In the genomic region with DNA sequence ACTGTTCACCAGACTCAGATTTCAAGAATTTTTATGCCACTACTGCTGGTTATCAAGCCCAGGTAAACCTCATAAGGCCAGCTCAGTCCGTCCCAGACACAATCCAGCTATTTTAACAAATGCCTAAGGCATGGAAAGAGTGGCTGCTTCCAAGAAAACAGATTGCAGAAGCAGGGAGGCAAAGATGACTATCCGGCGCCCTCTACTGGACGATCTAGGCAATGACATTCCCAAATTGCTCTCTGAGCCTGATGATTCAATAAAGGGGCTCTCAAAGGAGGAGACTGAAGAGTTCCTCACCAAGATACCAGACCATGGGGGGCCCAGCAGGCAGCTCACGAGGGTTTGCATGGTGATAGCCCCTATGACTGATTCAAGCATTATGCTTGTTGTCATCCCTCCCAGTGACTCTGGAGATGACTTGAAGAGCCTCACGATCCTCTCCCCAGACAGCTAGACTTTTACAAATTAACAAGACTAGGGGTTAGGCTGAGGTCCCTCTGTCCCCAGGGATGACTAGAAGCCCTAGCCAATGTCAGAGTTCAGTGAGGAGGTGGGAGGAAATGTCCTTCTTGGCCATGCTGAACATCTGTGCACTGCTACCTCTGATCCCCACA, we compare ENCODE assay signal across 8 cellular contexts. TPM values are rescaled to one million over a fixed set of nuclear protein-coding genes. Genes with fewer than 3 reads are reported as not detected.
DNase-seq lines count a peak whose midpoint lies in the region; ATAC-seq and TF ChIP-seq lines count a peak whose summit lies in the region.

No MANE protein-coding gene starts in this region.

- no peak overlapping the region for H3K4ac ChIP-seq in trophoblast cell (ENCODE audit: low read depth, low read length)

- H4K8ac ChIP-seq in trophoblast cell (ENCODE audit: low read depth, low read length), result no peak overlapping the region

- H2BK12ac ChIP-seq in trophoblast cell (ENCODE audit: low read length), result no peak overlapping the region

- H3K18ac ChIP-seq in trophoblast cell (ENCODE audit: low read length), result no peak overlapping the region

- no CpG with 5 or more reads among the region's 6 CpGs for WGBS in trophoblast cell (ENCODE audit: extremely low coverage, insufficient coverage, insufficient read length)

- H3K9me3 ChIP-seq in DND-41 (ENCODE audit: insufficient read depth, low read length, severe bottlenecking) (peaks cover 31% of the 10 kb centered on the region), trophoblast cell (ENCODE audit: insufficient read depth, low read depth, low read length) (peaks cover 5% of the 10 kb centered on the region)

- no peak overlapping the region for H2AFZ ChIP-seq in DND-41 (ENCODE audit: low read depth, low read length)
- no peak overlapping the region for H2AFZ ChIP-seq in trophoblast cell (ENCODE audit: insufficient read depth, low read length, poor library complexity)

- H3K27ac ChIP-seq in DND-41 (ENCODE audit: low read length) (peak overlapping the region; percentile 72; the same call in 1 of the 2 replicates), trophoblast cell (ENCODE audit: low read depth, low read length) (no peak overlapping the region)

- peak; percentile 25; the same call in 2 of the 3 replicates for ATAC-seq in DND-41 (ENCODE audit: insufficient read depth, low read depth)
- ATAC-seq in HG02840 (IDR thresholded peaks at IDR 0.05; ENCODE audit: low FRiP score, unreplicated experiment), result no peak

- no peak overlapping the region for H2AK5ac ChIP-seq in trophoblast cell (ENCODE audit: low read length)

- H4K20me1 ChIP-seq in DND-41 (ENCODE audit: insufficient read depth, low read length), result no peaks in the 10 kb centered on the region

- H3K27me3 ChIP-seq in DND-41 (ENCODE audit: insufficient read depth, low read length, poor library complexity), result no peaks in the 10 kb centered on the region
- no peaks in the 10 kb centered on the region for H3K27me3 ChIP-seq in trophoblast cell (ENCODE audit: insufficient read depth, low read length)

- no peak overlapping the region for H3K4me2 ChIP-seq in DND-41 (ENCODE audit: insufficient read depth, low read length)
- H3K4me2 ChIP-seq in trophoblast cell (ENCODE audit: low read length), result no peak overlapping the region

- H3K14ac ChIP-seq in trophoblast cell (ENCODE audit: low read length), result no peak overlapping the region

- no peak overlapping the region for H3K23ac ChIP-seq in trophoblast cell (ENCODE audit: low read length)

- no peak overlapping the region for H3K4me3 ChIP-seq in DND-41 (ENCODE audit: low read depth in 1 of 2, low read length in 2 of 2)
- H3K4me3 ChIP-seq in trophoblast cell (ENCODE audit: low read depth, low read length), result no peak overlapping the region

- no peak overlapping the region for H4K12ac ChIP-seq in trophoblast cell (ENCODE audit: low read depth, low read length)

- no peaks in the 10 kb centered on the region for H3K79me2 ChIP-seq in DND-41 (ENCODE audit: insufficient read depth, low read length)
- no peaks in the 10 kb centered on the region for H3K79me2 ChIP-seq in trophoblast cell (ENCODE audit: control insufficient read depth, insufficient read depth, low read length, poor library complexity)

- H2BK120ac ChIP-seq in trophoblast cell (ENCODE audit: insufficient read depth, low read length, poor library complexity), result no peak overlapping the region

- H3K79me1 ChIP-seq in trophoblast cell (ENCODE audit: low read length), result no peaks in the 10 kb centered on the region

- TF ChIP-seq CTCF in DND-41 (IDR thresholded peaks at IDR 0.05; ENCODE audit: borderline replicate concordance, extremely low read depth, low read length, poor library complexity, severe bottlenecking), result peak; percentile 86

- no peak overlapping the region for H2BK5ac ChIP-seq in trophoblast cell (ENCODE audit: low read depth, low read length, poor library complexity)

- H3K36me3 ChIP-seq in DND-41 (ENCODE audit: insufficient read depth, low read length) (no peaks in the 10 kb centered on the region; the same call in 1 of the 2 replicates), trophoblast cell (ENCODE audit: control insufficient read depth in 1 of 2, insufficient read depth in 2 of 2, low read length in 2 of 2) (no peaks in the 10 kb centered on the region)

- peak; percentile 59 for DNase-seq in DND-41
- peak; percentile 61 for DNase-seq in H4 (ENCODE audit: low spot score)
- peak; percentile 37 for DNase-seq in NCI-H2227 treated with DMSO at 0.1 percent for 48 hours (lab: John Stamatoyannopoulos, UW)
- DNase-seq in activated effector memory CD4-positive, alpha-beta T cell treated with anti-CD3 and anti-CD28 coated beads, Interleukin-2, amount 50 U/mL, for 16 hours, result peak; percentile 79
- peak; percentile 33 for DNase-seq in globus pallidus (ENCODE audit: low spot score)
- DNase-seq in trophoblast cell, result peak; percentile 61 to 84
- no peak for DNase-seq in NCI-H524 treated with DMSO at 0.1 percent for 48 hours (lab: John Stamatoyannopoulos, UW)

- H4K91ac ChIP-seq in trophoblast cell (ENCODE audit: low read depth, low read length), result no peak overlapping the region

- no peak overlapping the region for H3K9ac ChIP-seq in DND-41 (ENCODE audit: low read depth, low read length)
- H3K9ac ChIP-seq in trophoblast cell (ENCODE audit: low read length), result no peak overlapping the region

- H3K4me1 ChIP-seq in DND-41 (ENCODE audit: insufficient read depth, low read length) (peaks cover 30% of the 10 kb centered on the region), trophoblast cell (ENCODE audit: control insufficient read depth in 1 of 2, insufficient read depth in 2 of 2, low read length in 2 of 2) (peaks cover 0 to 3% of the 10 kb centered on the region in 2 experiments)

RNA-seq across cellular contexts. Expression of gene SERPINB8, which starts 25.0 kb away (rescaled TPM):
- 7.8 and 9.2 TPM in 2 replicates for total RNA-seq in H4 (2014; rRNA removed; shearing (Covaris generic))
- 8.4 and 9.5 TPM in 2 replicates for polyA plus RNA-seq in trophoblast cell (2013)

RNA-seq across cellular contexts. Expression of gene HMSD, which starts 45.8 kb away (rescaled TPM):
- 0.12 TPM in 1 of 2 replicates, not detected in the other for total RNA-seq in H4 (2014; rRNA removed; shearing (Covaris generic))
- polyA plus RNA-seq in trophoblast cell (2013), result 0.04 and 0.12 TPM in 2 replicates
